In genomic region chr10:102450124-102450373, GRCh38 we compare ENCODE assay signal across 8 cellular contexts. TPM values are rescaled to one million over a fixed set of nuclear protein-coding genes. Genes with fewer than 3 reads are reported as not detected.
A peak's percentile ranks its signal among the peaks of the same experiment; 100 is the strongest.
DNase-seq lines count a peak whose midpoint lies in the region; ATAC-seq and TF ChIP-seq lines count a peak whose summit lies in the region.

No MANE protein-coding gene starts in this region.

- peak overlapping the region; percentile 97 for H3K27ac ChIP-seq in parathyroid adenoma

- H3K79me2 ChIP-seq in parathyroid adenoma: no peaks in the 10 kb centered on the region

- H3K36me3 Mint-ChIP-seq in endothelial cell (ENCODE audit: low read depth, unreplicated experiment): peaks cover 4% of the 10 kb centered on the region

- peak overlapping the region; percentile 97 for H2AFZ ChIP-seq in parathyroid adenoma

- ATAC-seq in GM18909 (IDR thresholded peaks at IDR 0.05; ENCODE audit: poor library complexity, unreplicated experiment): peak; percentile 9

- DNase-seq in NB4 (ENCODE audit: low read depth) (no peak), endothelial cell (ENCODE audit: low spot score) (no peak), DMS79 (lab: John Stamatoyannopoulos, UW) (no peak), foreskin melanocyte (no peak), HuH-7.5 (ENCODE audit: low spot score) (no peak)
- DNase-seq in effector CD8-positive, alpha-beta T cell (lab: John Stamatoyannopoulos, UW): no peak

- H3K4me1 ChIP-seq in parathyroid adenoma: peaks cover 4% of the 10 kb centered on the region

- H3K27ac Mint-ChIP-seq in endothelial cell (ENCODE audit: unreplicated experiment): no peak overlapping the region

- TF ChIP-seq POLR2A in NB4 (IDR thresholded peaks at IDR 0.05; ENCODE audit: extremely low read depth, insufficient read length): no peak

- H3K4me1 Mint-ChIP-seq in endothelial cell (ENCODE audit: unreplicated experiment): peaks cover 11% of the 10 kb centered on the region

- no peaks in the 10 kb centered on the region for H3K9me3 ChIP-seq in parathyroid adenoma (ENCODE audit: control insufficient read depth, low read length)

- H3K36me3 ChIP-seq in parathyroid adenoma (ENCODE audit: control insufficient read depth, insufficient read depth, low read length): no peaks in the 10 kb centered on the region

- peak overlapping the region; percentile 92 for H3K4me3 Mint-ChIP-seq in endothelial cell (ENCODE audit: unreplicated experiment)

- H3K9ac ChIP-seq in parathyroid adenoma: peak overlapping the region; percentile 49

- TF ChIP-seq CTCF in NB4 (IDR thresholded peaks at IDR 0.05; ENCODE audit: low read depth, low read length) (no peak), endothelial cell (IDR thresholded peaks at IDR 0.05; ENCODE audit: unreplicated experiment) (no peak), parathyroid adenoma (IDR thresholded peaks at IDR 0.05) (no peak)

- no peaks in the 10 kb centered on the region for H3K27me3 Mint-ChIP-seq in endothelial cell (ENCODE audit: unreplicated experiment)

- H3K4me3 ChIP-seq in NB4 (ENCODE audit: low read depth, low read length) (peak overlapping the region; percentile 98), parathyroid adenoma (ENCODE audit: low read depth, low read length) (peak overlapping the region; percentile 68)

- no peaks in the 10 kb centered on the region for H3K27me3 ChIP-seq in parathyroid adenoma (ENCODE audit: control insufficient read depth, insufficient read depth, low read length)

- H3K9me3 Mint-ChIP-seq in endothelial cell (ENCODE audit: unreplicated experiment): no peaks in the 10 kb centered on the region

- H3K4me2 ChIP-seq in parathyroid adenoma (ENCODE audit: low read length): peak overlapping the region; percentile 71

RNA-seq across cellular contexts. Expression of gene C10orf95, which starts 1.3 kb away (rescaled TPM):
- total RNA-seq in endothelial cell (ENCODE audit: unreplicated experiment): 0.18 TPM

RNA-seq across cellular contexts. Expression of gene CUEDC2, which starts 17.7 kb away (rescaled TPM):
- total RNA-seq in endothelial cell (ENCODE audit: unreplicated experiment): 72.9 TPM

RNA-seq across cellular contexts. Expression of gene FBXL15, which starts 29.4 kb away (rescaled TPM):
- total RNA-seq in endothelial cell (ENCODE audit: unreplicated experiment): 8.7 TPM

RNA-seq across cellular contexts. Expression of gene PSD, which starts 31.5 kb away (rescaled TPM):
- 0.31 TPM for total RNA-seq in endothelial cell (ENCODE audit: unreplicated experiment)

RNA-seq across cellular contexts. Expression of gene ACTR1A, which starts 52.5 kb away (rescaled TPM):
- 147 TPM for total RNA-seq in endothelial cell (ENCODE audit: unreplicated experiment)
